In the genomic region with DNA sequence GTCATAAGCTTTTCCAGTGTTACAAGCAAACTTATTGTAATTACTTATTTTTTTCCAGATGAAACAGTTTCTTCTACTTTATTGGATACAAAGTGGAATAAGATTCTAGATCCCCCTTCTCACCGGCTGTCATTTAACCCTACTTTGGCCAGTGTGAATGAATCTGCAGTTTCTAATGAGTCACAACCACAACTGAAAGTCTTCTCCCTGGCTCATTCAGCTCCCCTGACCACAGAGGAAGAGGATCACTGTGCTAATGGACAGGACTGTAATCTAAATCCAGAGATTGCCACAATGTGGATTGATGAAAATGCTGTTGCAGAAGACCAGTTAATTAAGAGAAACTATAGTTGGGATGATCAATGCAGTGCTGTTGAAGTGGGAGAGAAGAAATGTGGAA, we compare ENCODE assay signal across 13 cellular contexts.
A peak's percentile ranks its signal among the peaks of the same experiment; 100 is the strongest.
DNase-seq lines count a peak whose midpoint lies in the region; FAIRE-seq and TF ChIP-seq lines count a peak whose summit lies in the region.
"Had no signal": no experiment of that assay in that cellular context is flagged by ENCODE, and none has a peak within 500 bp of the region (broad histone marks: within the 10 kb centered on the region; RNA-seq: fewer than 3 reads in every experiment).

No MANE protein-coding gene starts in this region.

- H3K4me2 ChIP-seq in OCI-LY7 (ENCODE audit: low read length) = no peak overlapping the region

- no peaks in the 10 kb centered on the region for H3K4me1 ChIP-seq in OCI-LY7 (ENCODE audit: insufficient read depth, low read length, poor library complexity, severe bottlenecking)

- CTCF ChIA-PET in OCI-LY7 (lab: Charles Lee; ENCODE audit: unreplicated experiment) = no interaction called here

- H3K36me3 Mint-ChIP-seq in T-helper 2 cell treated with Interferon-gamma antibody and Interleukin-4, amounts not matched to agents 5 μg/mL and 100 μg/mL, for 36 hours (ENCODE audit: low read depth) = no peaks in the 10 kb centered on the region
- H3K36me3 Mint-ChIP-seq: naive B cell had no signal

- no TSS peak for BruUV-seq in OCI-LY7 (replicated peaks; lab: Mats Ljungman, UMichigan)

- H3K36me3 ChIP-seq in OCI-LY7 (ENCODE audit: insufficient read depth, low read length) = no peaks in the 10 kb centered on the region

- H3K9me3 ChIP-seq in OCI-LY7 (ENCODE audit: low read length) = no peaks in the 10 kb centered on the region

- FAIRE-seq in RCC 7860 (lab: Jason Lieb, UNC) = peak; percentile 89

- no peaks in the 10 kb centered on the region for H3K79me2 ChIP-seq in OCI-LY7 (ENCODE audit: insufficient read depth, low read depth, low read length)

- no peak overlapping the region for H3K27ac Mint-ChIP-seq in T-helper 2 cell treated with Interferon-gamma antibody and Interleukin-4, amounts not matched to agents 5 μg/mL and 100 μg/mL, for 36 hours
- H3K27ac Mint-ChIP-seq: activated naive CD8-positive, alpha-beta T cell; naive B cell had no signal

- peak; percentile 21 for DNase-seq in HFF-Myc (ENCODE audit: extremely low read depth, low read depth)
- peak; percentile 65 for DNase-seq in RCC 7860 (ENCODE audit: low spot score)
- DNase-seq in dermis blood vessel endothelial cell = peak; percentile 31
- peak; percentile 48 for DNase-seq in skeletal muscle cell (ENCODE audit: low read depth)
- no peak for DNase-seq in T-helper 2 cell treated with Interferon-gamma antibody and Interleukin-4, amounts not matched to agents 5 μg/mL and 100 μg/mL, for 36 hours (ENCODE audit: low spot score)
- DNase-seq in GDM1 (lab: John Stamatoyannopoulos, UW) = no peak
- no peak for DNase-seq in activated CD8-positive, alpha-beta memory T cell treated with anti-CD3 and anti-CD28 coated beads for 24 hours
- DNase-seq in OCI-LY7 (ENCODE audit: low spot score) = no peak
- DNase-seq: DMS79, naive B cell, NCI-H446 treated with DMSO at 0.1 percent for 48 hours, SW 1271 had no signal

- H3K4me1 Mint-ChIP-seq in T-helper 2 cell treated with Interferon-gamma antibody and Interleukin-4, amounts not matched to agents 5 μg/mL and 100 μg/mL, for 36 hours (ENCODE audit: low read depth) = peaks cover 4% of the 10 kb centered on the region

- H3K9me3 Mint-ChIP-seq in T-helper 2 cell treated with Interferon-gamma antibody and Interleukin-4, amounts not matched to agents 5 μg/mL and 100 μg/mL, for 36 hours = no peaks in the 10 kb centered on the region

- no peak for TF ChIP-seq CTCF in HFF-Myc (IDR thresholded peaks at IDR 0.05; ENCODE audit: low read depth, low read length, missing control alignments)
- TF ChIP-seq CTCF in OCI-LY7 (conservative IDR thresholded peaks at IDR 0.05; ENCODE audit: low read length) = no peak

- no peak overlapping the region for H3K4me3 Mint-ChIP-seq in T-helper 2 cell treated with Interferon-gamma antibody and Interleukin-4, amounts not matched to agents 5 μg/mL and 100 μg/mL, for 36 hours
- H3K4me3 Mint-ChIP-seq: activated naive CD8-positive, alpha-beta T cell; naive B cell had no signal

- no peaks in the 10 kb centered on the region for H3K9me2 ChIP-seq in OCI-LY7 (ENCODE audit: insufficient read depth, low read length)

- H2AFZ ChIP-seq in OCI-LY7 (ENCODE audit: low read length) = no peak overlapping the region

- H3K4me3 ChIP-seq in HFF-Myc (replicated peaks; ENCODE audit: low read depth, low read length) (no peak overlapping the region), skeletal muscle cell (ENCODE audit: low read depth, low read length) (no peak overlapping the region), OCI-LY7 (ENCODE audit: low read depth, low read length, poor library complexity, severe bottlenecking) (no peak overlapping the region)

- H4K20me1 ChIP-seq in OCI-LY7 (ENCODE audit: insufficient read depth, low read length) = no peaks in the 10 kb centered on the region

- intact Hi-C loops in OCI-LY7 (cut with micrococcal nuclease; ENCODE audit: unreplicated experiment) = no loop called here

- peaks cover 10% of the 10 kb centered on the region for H3K27me3 Mint-ChIP-seq in T-helper 2 cell treated with Interferon-gamma antibody and Interleukin-4, amounts not matched to agents 5 μg/mL and 100 μg/mL, for 36 hours (ENCODE audit: low read depth)
- H3K27me3 Mint-ChIP-seq: activated naive CD8-positive, alpha-beta T cell had no signal

- no peak overlapping the region for H3K27ac ChIP-seq in OCI-LY7 (ENCODE audit: low read depth, low read length, poor library complexity, severe bottlenecking)

- POLR2A ChIA-PET in OCI-LY7 (lab: Charles Lee) = no interaction called here

Comparison
In these comparisons a context has a peak if more than half of its experiments do, and no peak if none do; other contexts are left out.
1. DNase-seq: peak in HFF-Myc (single experiment), RCC 7860 (single experiment), dermis blood vessel endothelial cell (single experiment) and skeletal muscle cell (single experiment); none in T-helper 2 cell treated with Interferon-gamma antibody and Interleukin-4, amounts not matched to agents 5 μg/mL and 100 μg/mL, for 36 hours (single experiment), GDM1 (single experiment), activated CD8-positive, alpha-beta memory T cell treated with anti-CD3 and anti-CD28 coated beads for 24 hours (single experiment) and OCI-LY7 (single experiment).